1 cellular context compared by ENCODE assay signal in the genomic region with DNA sequence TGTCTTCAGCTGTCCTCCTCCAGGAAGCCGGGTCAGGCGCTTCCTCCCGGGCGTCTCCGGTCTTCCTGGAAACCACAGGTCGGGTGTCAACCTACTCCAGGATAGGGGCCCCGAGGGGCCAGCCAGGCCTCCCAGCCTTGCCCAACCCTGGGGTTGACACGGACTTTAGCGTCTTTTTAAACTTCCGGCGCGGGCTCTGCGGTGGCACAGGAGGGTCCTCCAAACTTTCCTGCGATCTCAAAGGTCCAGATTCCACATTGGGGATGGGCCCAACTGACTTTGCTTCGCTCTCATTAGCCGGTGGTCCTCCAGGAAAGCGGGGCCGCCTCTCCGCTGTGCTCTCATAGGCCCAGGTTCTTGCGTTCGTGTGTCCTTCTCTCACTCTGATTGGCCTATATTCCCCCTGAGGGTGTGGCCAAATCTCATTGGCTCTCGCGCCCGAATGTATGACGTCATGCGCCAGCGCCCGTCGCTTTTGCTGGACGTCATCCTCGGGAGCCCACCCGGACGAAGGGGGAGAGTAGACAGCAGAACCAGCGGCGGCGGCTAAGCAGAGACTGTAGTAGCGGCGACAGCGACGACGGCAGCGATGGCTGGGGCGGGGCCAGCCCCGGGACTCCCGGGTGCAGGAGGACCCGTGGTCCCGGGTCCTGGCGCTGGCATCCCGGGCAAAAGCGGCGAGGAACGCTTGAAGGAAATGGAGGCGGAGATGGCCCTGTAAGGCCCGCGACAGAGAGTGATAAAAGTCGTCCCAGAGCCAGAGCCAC.
TF ChIP-seq lines count a peak whose summit lies in the region.

A gene with protein sequence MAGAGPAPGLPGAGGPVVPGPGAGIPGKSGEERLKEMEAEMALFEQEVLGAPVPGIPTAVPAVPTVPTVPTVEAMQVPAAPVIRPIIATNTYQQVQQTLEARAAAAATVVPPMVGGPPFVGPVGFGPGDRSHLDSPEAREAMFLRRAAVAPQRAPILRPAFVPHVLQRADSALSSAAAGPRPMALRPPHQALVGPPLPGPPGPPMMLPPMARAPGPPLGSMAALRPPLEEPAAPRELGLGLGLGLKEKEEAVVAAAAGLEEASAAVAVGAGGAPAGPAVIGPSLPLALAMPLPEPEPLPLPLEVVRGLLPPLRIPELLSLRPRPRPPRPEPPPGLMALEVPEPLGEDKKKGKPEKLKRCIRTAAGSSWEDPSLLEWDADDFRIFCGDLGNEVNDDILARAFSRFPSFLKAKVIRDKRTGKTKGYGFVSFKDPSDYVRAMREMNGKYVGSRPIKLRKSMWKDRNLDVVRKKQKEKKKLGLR (plus strand): TSS at position 472 of the 767 bp plus-strand sequence. CDS start 118 bp downstream, at position 590.

TF ChIP-seq in HepG2, 621 proteins besides CTCF, POLR2A, EP300 and RAD21 (continued from another document and continues in another):
- TF ChIP-seq LRRFIP1 (CRISPR knock-in tag; conservative IDR thresholded peaks at IDR 0.05), result no peak
- TF ChIP-seq, protein P1, sequence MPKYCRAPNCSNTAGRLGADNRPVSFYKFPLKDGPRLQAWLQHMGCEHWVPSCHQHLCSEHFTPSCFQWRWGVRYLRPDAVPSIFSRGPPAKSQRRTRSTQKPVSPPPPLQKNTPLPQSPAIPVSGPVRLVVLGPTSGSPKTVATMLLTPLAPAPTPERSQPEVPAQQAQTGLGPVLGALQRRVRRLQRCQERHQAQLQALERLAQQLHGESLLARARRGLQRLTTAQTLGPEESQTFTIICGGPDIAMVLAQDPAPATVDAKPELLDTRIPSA (CRISPR knock-in tag; IDR thresholded peaks at IDR 0.05; ENCODE audit: borderline replicate concordance), result no peak
- TF ChIP-seq, protein P2, sequence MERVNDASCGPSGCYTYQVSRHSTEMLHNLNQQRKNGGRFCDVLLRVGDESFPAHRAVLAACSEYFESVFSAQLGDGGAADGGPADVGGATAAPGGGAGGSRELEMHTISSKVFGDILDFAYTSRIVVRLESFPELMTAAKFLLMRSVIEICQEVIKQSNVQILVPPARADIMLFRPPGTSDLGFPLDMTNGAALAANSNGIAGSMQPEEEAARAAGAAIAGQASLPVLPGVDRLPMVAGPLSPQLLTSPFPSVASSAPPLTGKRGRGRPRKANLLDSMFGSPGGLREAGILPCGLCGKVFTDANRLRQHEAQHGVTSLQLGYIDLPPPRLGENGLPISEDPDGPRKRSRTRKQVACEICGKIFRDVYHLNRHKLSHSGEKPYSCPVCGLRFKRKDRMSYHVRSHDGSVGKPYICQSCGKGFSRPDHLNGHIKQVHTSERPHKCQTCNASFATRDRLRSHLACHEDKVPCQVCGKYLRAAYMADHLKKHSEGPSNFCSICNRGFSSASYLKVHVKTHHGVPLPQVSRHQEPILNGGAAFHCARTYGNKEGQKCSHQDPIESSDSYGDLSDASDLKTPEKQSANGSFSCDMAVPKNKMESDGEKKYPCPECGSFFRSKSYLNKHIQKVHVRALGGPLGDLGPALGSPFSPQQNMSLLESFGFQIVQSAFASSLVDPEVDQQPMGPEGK (CRISPR knock-in tag; IDR thresholded peaks at IDR 0.05), result peak; percentile 75
- TF ChIP-seq, protein P3, sequence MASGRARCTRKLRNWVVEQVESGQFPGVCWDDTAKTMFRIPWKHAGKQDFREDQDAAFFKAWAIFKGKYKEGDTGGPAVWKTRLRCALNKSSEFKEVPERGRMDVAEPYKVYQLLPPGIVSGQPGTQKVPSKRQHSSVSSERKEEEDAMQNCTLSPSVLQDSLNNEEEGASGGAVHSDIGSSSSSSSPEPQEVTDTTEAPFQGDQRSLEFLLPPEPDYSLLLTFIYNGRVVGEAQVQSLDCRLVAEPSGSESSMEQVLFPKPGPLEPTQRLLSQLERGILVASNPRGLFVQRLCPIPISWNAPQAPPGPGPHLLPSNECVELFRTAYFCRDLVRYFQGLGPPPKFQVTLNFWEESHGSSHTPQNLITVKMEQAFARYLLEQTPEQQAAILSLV (CRISPR knock-in tag; IDR thresholded peaks at IDR 0.05; ENCODE audit: borderline replicate concordance), result peak; percentile 93
- peak; percentile 41; the same call in 1 of the 2 replicates for TF ChIP-seq ZNF362 (CRISPR knock-in tag; IDR thresholded peaks at IDR 0.05; ENCODE audit: borderline replicate concordance)
- TF ChIP-seq ZNF577 (CRISPR knock-in tag; IDR thresholded peaks at IDR 0.05; ENCODE audit: borderline replicate concordance, low read depth), result no peak
- no peak for TF ChIP-seq SOX6 (IDR thresholded peaks at IDR 0.05)
- TF ChIP-seq SOX6 (CRISPR knock-in tag; IDR thresholded peaks at IDR 0.05), result peak; percentile 53
- TF ChIP-seq TEAD2 (CRISPR knock-in tag; IDR thresholded peaks at IDR 0.05), result no peak
- no peak for TF ChIP-seq MYNN (CRISPR knock-in tag; IDR thresholded peaks at IDR 0.05; ENCODE audit: low read depth)
- 0 out of 2 replicates have a peak, but pooled peaks have one; percentile 48 for TF ChIP-seq CEBPG (CRISPR knock-in tag; IDR thresholded peaks at IDR 0.05)
- TF ChIP-seq, protein P4, sequence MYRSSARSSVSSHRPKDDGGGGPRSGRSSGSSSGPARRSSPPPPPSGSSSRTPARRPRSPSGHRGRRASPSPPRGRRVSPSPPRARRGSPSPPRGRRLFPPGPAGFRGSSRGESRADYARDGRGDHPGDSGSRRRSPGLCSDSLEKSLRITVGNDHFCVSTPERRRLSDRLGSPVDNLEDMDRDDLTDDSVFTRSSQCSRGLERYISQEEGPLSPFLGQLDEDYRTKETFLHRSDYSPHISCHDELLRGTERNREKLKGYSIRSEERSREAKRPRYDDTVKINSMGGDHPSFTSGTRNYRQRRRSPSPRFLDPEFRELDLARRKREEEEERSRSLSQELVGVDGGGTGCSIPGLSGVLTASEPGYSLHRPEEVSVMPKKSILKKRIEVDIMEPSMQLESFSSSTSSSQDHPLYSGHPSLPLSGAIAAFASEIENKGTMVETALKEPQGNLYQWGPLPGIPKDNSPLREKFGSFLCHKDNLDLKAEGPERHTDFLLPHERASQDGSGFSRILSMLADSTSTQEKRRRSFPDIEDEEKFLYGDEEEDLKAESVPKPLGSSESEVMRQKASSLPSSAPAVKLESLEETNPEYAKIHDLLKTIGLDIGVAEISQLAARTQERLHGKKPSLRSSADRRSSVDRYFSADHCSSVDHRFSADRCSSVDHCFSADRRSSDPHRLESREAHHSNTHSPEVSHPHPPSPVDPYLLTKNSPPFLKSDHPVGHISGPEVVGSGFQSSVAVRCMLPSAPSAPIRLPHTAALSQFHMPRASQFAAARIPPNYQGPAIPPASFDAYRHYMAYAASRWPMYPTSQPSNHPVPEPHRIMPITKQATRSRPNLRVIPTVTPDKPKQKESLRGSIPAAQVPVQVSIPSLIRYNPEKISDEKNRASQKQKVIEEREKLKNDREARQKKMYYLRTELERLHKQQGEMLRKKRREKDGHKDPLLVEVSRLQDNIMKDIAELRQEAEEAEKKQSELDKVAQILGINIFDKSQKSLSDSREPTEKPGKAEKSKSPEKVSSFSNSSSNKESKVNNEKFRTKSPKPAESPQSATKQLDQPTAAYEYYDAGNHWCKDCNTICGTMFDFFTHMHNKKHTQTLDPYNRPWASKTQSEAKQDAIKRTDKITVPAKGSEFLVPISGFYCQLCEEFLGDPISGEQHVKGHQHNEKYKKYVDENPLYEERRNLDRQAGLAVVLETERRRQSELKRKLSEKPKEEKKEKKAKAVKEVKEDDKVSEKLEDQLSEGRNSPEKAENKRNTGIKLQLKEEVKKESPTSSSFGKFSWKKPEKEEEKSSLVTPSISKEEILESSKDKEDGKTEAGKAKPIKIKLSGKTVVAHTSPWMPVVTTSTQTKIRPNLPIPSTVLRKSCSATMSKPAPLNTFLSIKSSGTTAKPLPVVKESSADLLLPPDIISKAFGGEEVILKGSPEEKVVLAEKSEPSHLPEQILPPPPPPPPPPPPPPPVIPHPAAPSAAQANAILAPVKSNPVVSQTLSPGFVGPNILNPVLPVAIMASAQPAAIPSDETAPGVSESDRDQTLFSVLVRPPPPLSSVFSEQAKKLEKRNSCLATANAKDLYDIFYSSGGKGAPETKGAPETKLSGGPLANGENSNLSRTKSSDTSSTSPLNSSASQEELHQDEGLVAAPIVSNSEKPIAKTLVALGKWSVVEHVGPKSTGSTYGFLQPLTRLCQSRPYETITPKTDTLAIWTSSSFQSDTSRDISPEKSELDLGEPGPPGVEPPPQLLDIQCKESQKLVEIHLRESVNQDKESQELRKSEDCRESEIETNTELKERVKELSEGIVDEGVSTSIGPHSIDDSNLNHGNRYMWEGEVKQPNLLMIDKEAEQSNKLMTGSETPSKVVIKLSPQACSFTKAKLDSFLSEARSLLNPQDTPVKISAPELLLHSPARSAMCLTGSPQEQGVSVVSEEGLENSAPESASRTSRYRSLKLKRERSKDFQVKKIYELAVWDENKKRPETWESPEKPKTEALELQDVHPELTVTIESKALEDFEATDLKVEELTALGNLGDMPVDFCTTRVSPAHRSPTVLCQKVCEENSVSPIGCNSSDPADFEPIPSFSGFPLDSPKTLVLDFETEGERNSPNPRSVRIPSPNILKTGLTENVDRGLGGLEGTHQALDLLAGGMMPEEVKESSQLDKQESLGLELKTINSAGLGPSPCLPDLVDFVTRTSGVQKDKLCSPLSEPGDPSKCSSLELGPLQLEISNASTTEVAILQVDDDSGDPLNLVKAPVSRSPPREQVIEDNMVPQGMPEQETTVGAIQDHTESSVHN (CRISPR knock-in tag; IDR thresholded peaks at IDR 0.05), result no peak
- no peak for TF ChIP-seq ZNF629 (CRISPR knock-in tag; conservative IDR thresholded peaks at IDR 0.05)
- no peak for TF ChIP-seq MED13 (CRISPR knock-in tag; IDR thresholded peaks at IDR 0.05)
- TF ChIP-seq, protein P5, sequence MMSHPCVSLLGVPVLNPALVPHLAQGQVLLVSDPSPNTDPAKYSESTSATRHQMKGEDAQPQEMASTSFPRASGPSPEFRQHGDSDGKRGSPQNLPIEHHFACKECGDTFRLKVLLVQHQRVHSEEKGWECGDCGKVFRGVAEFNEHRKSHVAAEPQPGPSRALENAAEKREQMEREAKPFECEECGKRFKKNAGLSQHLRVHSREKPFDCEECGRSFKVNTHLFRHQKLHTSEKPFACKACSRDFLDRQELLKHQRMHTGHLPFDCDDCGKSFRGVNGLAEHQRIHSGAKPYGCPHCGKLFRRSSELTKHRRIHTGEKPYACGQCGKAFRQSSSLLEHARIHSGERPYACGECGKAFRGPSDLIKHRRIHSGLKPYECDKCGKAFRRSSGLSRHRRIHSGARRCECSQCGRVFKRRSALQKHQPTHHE (CRISPR knock-in tag; IDR thresholded peaks at IDR 0.05; ENCODE audit: borderline replicate concordance), result peak; percentile 77; the same call in 1 of the 2 replicates
- no peak for TF ChIP-seq ZNF557 (CRISPR knock-in tag; IDR thresholded peaks at IDR 0.05)
- TF ChIP-seq SP2 (CRISPR knock-in tag; IDR thresholded peaks at IDR 0.05), result peak; percentile 97
- TF ChIP-seq, protein P6, sequence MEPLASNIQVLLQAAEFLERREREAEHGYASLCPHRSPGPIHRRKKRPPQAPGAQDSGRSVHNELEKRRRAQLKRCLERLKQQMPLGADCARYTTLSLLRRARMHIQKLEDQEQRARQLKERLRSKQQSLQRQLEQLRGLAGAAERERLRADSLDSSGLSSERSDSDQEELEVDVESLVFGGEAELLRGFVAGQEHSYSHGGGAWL (CRISPR knock-in tag; IDR thresholded peaks at IDR 0.05), result peak; percentile 76
- no peak for TF ChIP-seq ZNF749 (CRISPR knock-in tag; IDR thresholded peaks at IDR 0.05; ENCODE audit: borderline replicate concordance)
- peak; percentile 70 for TF ChIP-seq SALL1 (CRISPR knock-in tag; IDR thresholded peaks at IDR 0.05)
- no peak for TF ChIP-seq SATB2 (CRISPR knock-in tag; IDR thresholded peaks at IDR 0.05)
- TF ChIP-seq ZNF274 (CRISPR knock-in tag; IDR thresholded peaks at IDR 0.05), result no peak
- TF ChIP-seq SMAD3 (CRISPR knock-in tag; IDR thresholded peaks at IDR 0.05), result peak; percentile 47; the same call in 1 of the 2 replicates
- TF ChIP-seq, protein P7, sequence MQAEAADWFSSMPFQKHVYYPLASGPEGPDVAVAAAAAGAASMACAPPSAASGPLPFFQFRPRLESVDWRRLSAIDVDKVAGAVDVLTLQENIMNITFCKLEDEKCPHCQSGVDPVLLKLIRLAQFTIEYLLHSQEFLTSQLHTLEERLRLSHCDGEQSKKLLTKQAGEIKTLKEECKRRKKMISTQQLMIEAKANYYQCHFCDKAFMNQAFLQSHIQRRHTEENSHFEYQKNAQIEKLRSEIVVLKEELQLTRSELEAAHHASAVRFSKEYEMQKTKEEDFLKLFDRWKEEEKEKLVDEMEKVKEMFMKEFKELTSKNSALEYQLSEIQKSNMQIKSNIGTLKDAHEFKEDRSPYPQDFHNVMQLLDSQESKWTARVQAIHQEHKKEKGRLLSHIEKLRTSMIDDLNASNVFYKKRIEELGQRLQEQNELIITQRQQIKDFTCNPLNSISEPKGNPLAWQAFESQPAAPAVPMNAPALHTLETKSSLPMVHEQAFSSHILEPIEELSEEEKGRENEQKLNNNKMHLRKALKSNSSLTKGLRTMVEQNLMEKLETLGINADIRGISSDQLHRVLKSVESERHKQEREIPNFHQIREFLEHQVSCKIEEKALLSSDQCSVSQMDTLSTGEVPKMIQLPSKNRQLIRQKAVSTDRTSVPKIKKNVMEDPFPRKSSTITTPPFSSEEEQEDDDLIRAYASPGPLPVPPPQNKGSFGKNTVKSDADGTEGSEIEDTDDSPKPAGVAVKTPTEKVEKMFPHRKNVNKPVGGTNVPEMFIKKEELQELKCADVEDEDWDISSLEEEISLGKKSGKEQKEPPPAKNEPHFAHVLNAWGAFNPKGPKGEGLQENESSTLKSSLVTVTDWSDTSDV (CRISPR knock-in tag; IDR thresholded peaks at IDR 0.05), result no peak
- TF ChIP-seq ZNF143 (CRISPR knock-in tag; IDR thresholded peaks at IDR 0.05), result peak; percentile 68
